In the genomic region with DNA sequence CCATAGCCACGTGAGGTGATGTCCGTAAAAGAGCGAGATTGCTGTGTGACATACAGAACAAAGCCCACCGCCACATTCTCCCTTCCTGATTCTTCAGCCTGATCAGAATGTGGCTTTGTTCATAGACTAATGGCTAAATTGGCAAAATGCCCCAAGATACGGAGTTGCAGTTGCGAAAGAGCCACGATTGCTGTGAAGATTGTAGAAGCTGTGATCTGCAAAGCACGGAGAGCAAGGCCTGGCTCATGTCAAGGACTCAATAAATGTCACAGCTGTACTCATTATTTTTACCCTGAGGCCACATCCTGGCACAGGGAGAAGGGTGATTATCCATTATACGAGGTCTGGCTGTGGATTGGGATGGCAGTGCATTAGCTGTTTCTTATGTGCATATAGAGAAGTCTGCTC, we compare ENCODE assay signal across 9 cellular contexts. TPM values are rescaled to one million over a fixed set of nuclear protein-coding genes. Genes with fewer than 3 reads are reported as not detected.
DNase-seq lines count a peak whose midpoint lies in the region; ATAC-seq and TF ChIP-seq lines count a peak whose summit lies in the region.
"Had no signal": no experiment of that assay in that cellular context is flagged by ENCODE, and none has a peak within 500 bp of the region (broad histone marks: within the 10 kb centered on the region; RNA-seq: fewer than 3 reads in every experiment).

No MANE protein-coding gene starts in this region.

- no peak overlapping the region for H3K4me3 ChIP-seq in adipocyte (ENCODE audit: low read length)

- peak overlapping the region in 4 of 7 donors; percentile 16 to 84 (median 54) for H3K27ac Mint-ChIP-seq in CD14-positive monocyte

- DNase-seq in CD14-positive monocyte (ENCODE audit: low spot score), result no peak
- DNase-seq in M059J (ENCODE audit: low read depth), result peak; percentile 84
- peak; percentile 73 for DNase-seq in adipocyte (ENCODE audit: low read depth)
- DNase-seq in myocyte (ENCODE audit: low read depth), result peak; percentile 10
- no peak for DNase-seq in NCI-H1048 (lab: John Stamatoyannopoulos, UW)
- DNase-seq in HK-2 (ENCODE audit: unreplicated experiment), result no peak
- DNase-seq: activated T-cell treated with anti-CD3 and anti-CD28 coated beads for 4 hours had no signal

- H3K27me3 Mint-ChIP-seq in CD14-positive monocyte (ENCODE audit: low read depth in 3 of 3), result peaks cover 0 to 7% (median 0%) of the 10 kb centered on the region in 3 donors

- peaks cover 13% of the 10 kb centered on the region for H3K27me3 ChIP-seq in adipocyte (replicated peaks; ENCODE audit: control insufficient read depth, insufficient read depth, low read length)

- no peaks in the 10 kb centered on the region for H3K9me3 Mint-ChIP-seq in CD14-positive monocyte

- H3K36me3 ChIP-seq in adipocyte (ENCODE audit: control insufficient read depth, insufficient read depth, low read length, severe bottlenecking), result no peaks in the 10 kb centered on the region

- H3K4me1 Mint-ChIP-seq in CD14-positive monocyte, result peaks cover 58% of the 10 kb centered on the region

- H3K4me1 ChIP-seq in adipocyte (ENCODE audit: control insufficient read depth, insufficient read depth, low read length), result peaks cover 33% of the 10 kb centered on the region

- H3K36me3 Mint-ChIP-seq in CD14-positive monocyte, result no peaks in the 10 kb centered on the region

- peak overlapping the region in 1 of 2 donors; percentile 35 for H3K4me3 Mint-ChIP-seq in CD14-positive monocyte

- no peak for ATAC-seq in HG02678 (IDR thresholded peaks at IDR 0.05; ENCODE audit: unreplicated experiment)
- no peak for ATAC-seq in GM19351 (IDR thresholded peaks at IDR 0.05; ENCODE audit: unreplicated experiment)

- TF ChIP-seq CTCF in CD14-positive monocyte (IDR thresholded peaks at IDR 0.05), result no peak

- intact Hi-C loops in CD14-positive monocyte (cut with micrococcal nuclease), result no loop called here

- H3K9me3 ChIP-seq in adipocyte (ENCODE audit: control insufficient read depth, low read length), result no peaks in the 10 kb centered on the region

- H3K9ac ChIP-seq in adipocyte (ENCODE audit: low read length), result no peak overlapping the region

RNA-seq across cellular contexts. Expression of a gene that starts 34.2 kb away (rescaled TPM):
- 10 to 100 TPM; 19.7 to 28.6 TPM for polyA plus RNA-seq in CD14-positive monocyte
- total RNA-seq in M059J (2014; rRNA removed; shearing (Covaris generic)), result 23.0 and 23.1 TPM in 2 replicates
- 12.4 and 14.3 TPM in 2 replicates for total RNA-seq in myocyte
- 8.0 TPM for polyA plus RNA-seq in myocyte (2012)

Comparison
In these comparisons a context has a peak if more than half of its experiments do, and no peak if none do; other contexts are left out.
1. DNase-seq: peak in M059J (single experiment), adipocyte (single experiment) and myocyte (single experiment); none in CD14-positive monocyte (single experiment), NCI-H1048 (single experiment) and HK-2 (single experiment).